In the genomic region with DNA sequence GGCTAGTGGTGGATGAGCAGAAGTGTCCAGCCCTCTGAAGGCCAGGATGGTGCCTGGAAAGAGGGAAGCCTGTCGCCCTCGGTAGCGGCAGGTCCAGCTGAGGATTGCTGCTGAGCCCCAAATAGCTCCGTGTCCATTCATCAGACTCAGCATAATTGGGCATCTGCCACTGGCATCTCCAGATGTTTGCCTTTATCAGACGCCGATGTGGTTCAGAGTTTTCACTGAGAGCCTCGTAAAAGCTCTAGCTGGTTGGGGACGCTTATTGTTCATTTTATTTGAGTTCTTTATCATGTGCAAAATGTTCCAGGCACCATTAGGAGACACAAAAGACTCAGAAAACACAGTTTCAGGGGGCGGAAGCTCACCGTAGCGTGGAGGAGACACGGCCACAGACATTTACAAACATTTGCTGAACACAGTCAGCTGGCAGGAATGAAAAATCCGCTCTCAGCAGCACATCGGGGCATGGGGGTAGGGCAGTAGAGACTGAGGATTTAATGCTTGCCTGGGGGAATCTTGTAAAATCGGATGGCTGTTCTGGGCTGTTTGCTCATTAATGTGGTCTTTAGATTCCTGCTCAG, we compare ENCODE assay signal across 11 cellular contexts. TPM values are rescaled to one million over a fixed set of nuclear protein-coding genes. Genes with fewer than 3 reads are reported as not detected.
A peak's percentile ranks its signal among the peaks of the same experiment; 100 is the strongest.
DNase-seq lines count a peak whose midpoint lies in the region; ATAC-seq, FAIRE-seq and TF ChIP-seq lines count a peak whose summit lies in the region.
"Had no signal": no experiment of that assay in that cellular context is flagged by ENCODE, and none has a peak within 500 bp of the region (broad histone marks: within the 10 kb centered on the region; RNA-seq: fewer than 3 reads in every experiment).

No MANE protein-coding gene starts in this region.

- TF ChIP-seq POLR2A in body of pancreas (IDR thresholded peaks at IDR 0.05) (no peak), lower leg skin (IDR thresholded peaks at IDR 0.05) (no peak)

- H3K9me3 ChIP-seq in body of pancreas, result no peaks in the 10 kb centered on the region

- H3K36me3 ChIP-seq in body of pancreas (replicated peaks in 1 of 2; ENCODE audit: insufficient read depth in 1 of 2, low read depth in 2 of 2), result no peaks in the 10 kb centered on the region

- no peak overlapping the region for H3K4me3 ChIP-seq in retinal pigment epithelial cell (ENCODE audit: low read length)
- no peak overlapping the region for H3K4me3 ChIP-seq in body of pancreas
- no peak overlapping the region for H3K4me3 ChIP-seq in lower leg skin (ENCODE audit: low read depth, poor library complexity, severe bottlenecking)

- no peaks in the 10 kb centered on the region for H3K27me3 ChIP-seq in body of pancreas

- no peak for ATAC-seq in body of pancreas
- ATAC-seq: Right ventricle myocardium inferior had no signal

- intact Hi-C loops in body of pancreas (cut with DNase I) (no loop called here), lower leg skin (cut with DNase I; ENCODE audit: low total_unique reads) (no loop called here)

- TF ChIP-seq CTCF in retinal pigment epithelial cell (conservative IDR thresholded peaks at IDR 0.05; ENCODE audit: low read depth, low read length) (no peak), D721Med (IDR thresholded peaks at IDR 0.05; ENCODE audit: insufficient read depth, missing control alignments) (no peak), body of pancreas (IDR thresholded peaks at IDR 0.05) (no peak), lower leg skin (IDR thresholded peaks at IDR 0.05) (no peak)

- peaks cover 7% of the 10 kb centered on the region for H3K4me1 ChIP-seq in body of pancreas

- WGBS in body of pancreas, 2 donors, result 72 to 80% methylated on average over 15 of the region's 15 CpGs
- 40 to 43% methylated on average over 15 of the region's 15 CpGs for WGBS in lower leg skin, 2 donors

- H3K27ac ChIP-seq in body of pancreas, result no peak overlapping the region

- DNase-seq in EH (ENCODE audit: low read depth) (peak; percentile 86), NCI-H82 treated with DMSO at 0.1 percent for 48 hours (lab: John Stamatoyannopoulos, UW; ENCODE audit: unreplicated experiment) (peak; percentile 7), fibroblast of peridontal ligament (ENCODE audit: extremely low read depth) (peak; percentile 27), retinal pigment epithelial cell (ENCODE audit: low read depth) (peak; percentile 22), HUDEP-2 (lab: John Stamatoyannopoulos, UW; ENCODE audit: unreplicated experiment in 76 of 76) (no peak), D721Med (ENCODE audit: insufficient read length, low spot score) (no peak), body of pancreas (no peak), lower leg skin (ENCODE audit: low spot score in 2 of 2) (no peak)
- DNase-seq: activated CD8-positive, alpha-beta memory T cell treated with anti-CD3 and anti-CD28 coated beads, Interleukin-2, amount 50 U/mL, for 48 hours; H7 had no signal

- FAIRE-seq in D721Med (lab: Jason Lieb, UNC), result no peak

RNA-seq across cellular contexts. Expression of gene SMPD3, which starts 41.8 kb away (rescaled TPM):
- total RNA-seq in body of pancreas (1 to 10 TPM; 1.3 to 4.6 TPM), lower leg skin (100 to 1,000 TPM in 1 of 4 donors, 10 to 100 TPM in 3; 30.2 to 135 (median 58.3) TPM)

Comparison
In these comparisons a context has a peak if more than half of its experiments do, and no peak if none do; other contexts are left out.
1. DNase-seq: peak in EH (single experiment), NCI-H82 treated with DMSO at 0.1 percent for 48 hours (single experiment), fibroblast of peridontal ligament (single experiment) and retinal pigment epithelial cell (single experiment); none in HUDEP-2 (0 of 76), D721Med (single experiment), body of pancreas (0 of 4) and lower leg skin (0 of 2).
2. RNA of gene SMPD3, which starts 41.8 kb away (total RNA-seq): 30.2 to 135 TPM in lower leg skin; 1.3 to 4.6 TPM in body of pancreas; every median in the first group is over 4 times any median in the second.